20 cellular contexts compared by ENCODE assay signal in genomic region chr4:165844151-165844550, GRCh38. TPM values are rescaled to one million over a fixed set of nuclear protein-coding genes. Genes with fewer than 3 reads are reported as not detected.
DNase-seq lines count a peak whose midpoint lies in the region; ATAC-seq, FAIRE-seq and TF ChIP-seq lines count a peak whose summit lies in the region.
"Had no signal": no experiment of that assay in that cellular context is flagged by ENCODE, and none has a peak within 500 bp of the region (broad histone marks: within the 10 kb centered on the region; RNA-seq: fewer than 3 reads in every experiment).

No MANE protein-coding gene starts in this region.

- CTCF ChIA-PET in endothelial cell of umbilical vein (lab: Charles Lee), result no interaction called here

- H2AFZ ChIP-seq in endothelial cell of umbilical vein (ENCODE audit: low read depth, low read length), result peak overlapping the region; percentile 70

- H3K27ac ChIP-seq in endothelial cell of umbilical vein (ENCODE audit: insufficient read depth, low read depth, low read length), result no peak overlapping the region
- no peak overlapping the region for H3K27ac ChIP-seq in upper lobe of left lung

- DNase-seq in NCI-H1417 (lab: John Stamatoyannopoulos, UW) (peak in 2 of 3 experiments; percentile 9 to 53), NCI-H1417 treated with DMSO at 0.1 percent for 48 hours (lab: John Stamatoyannopoulos, UW) (no peak), NCI-H1105 treated with DMSO at 0.1 percent for 48 hours (lab: John Stamatoyannopoulos, UW) (peak; percentile 85), NCI-H69 (lab: John Stamatoyannopoulos, UW) (peak; percentile 67), endothelial cell of umbilical vein (ENCODE audit: low read depth, low spot score) (peak; percentile 47), NCI-H524 treated with DMSO at 0.1 percent for 48 hours (lab: John Stamatoyannopoulos, UW) (no peak), lower leg skin (ENCODE audit: low spot score in 2 of 2) (no peak), upper lobe of left lung (no peak)
- DNase-seq: 8988T; CD4-positive, alpha-beta memory T cell; DND-41; GF-D8; GOT3; KG1; NCI-H187 treated with DMSO at 0.1 percent for 48 hours; NCI-H2227 treated with DMSO at 0.1 percent for 48 hours; NCI-H82 had no signal

- intact Hi-C loops in endothelial cell of umbilical vein (cut with micrococcal nuclease), result no loop called here
- intact Hi-C loops in lower leg skin (cut with DNase I; ENCODE audit: low total_unique reads), result no loop called here

- H3K27me3 ChIP-seq in endothelial cell of umbilical vein (ENCODE audit: control insufficient read depth in 2 of 2, insufficient read depth in 2 of 2, low read length in 2 of 2) (no peaks in the 10 kb centered on the region), upper lobe of left lung (no peaks in the 10 kb centered on the region)

- H3K9me3 ChIP-seq in endothelial cell of umbilical vein (replicated peaks; ENCODE audit: control insufficient read depth, insufficient read depth, low read length), result no peaks in the 10 kb centered on the region
- H3K9me3 ChIP-seq in upper lobe of left lung, result no peaks in the 10 kb centered on the region

- no peaks in the 10 kb centered on the region for H3K79me2 ChIP-seq in endothelial cell of umbilical vein (ENCODE audit: control insufficient read depth, insufficient read depth, low read length)

- H3K9me1 ChIP-seq in endothelial cell of umbilical vein (replicated peaks; ENCODE audit: control insufficient read depth, extremely low read depth, insufficient read depth, low read length), result peaks cover 2% of the 10 kb centered on the region

- no peak overlapping the region for H3K9ac ChIP-seq in endothelial cell of umbilical vein (replicated peaks; ENCODE audit: extremely low read depth, insufficient read depth, low read length)

- TF ChIP-seq EP300 in upper lobe of left lung (IDR thresholded peaks at IDR 0.05), result no peak

- dilution Hi-C loops in endothelial cell of umbilical vein (cut with MboI; ENCODE audit: extremely low pct_ligation_motif_present, low sequenced_read_pairs), result no loop called here

- no peak overlapping the region for H3K4me2 ChIP-seq in endothelial cell of umbilical vein (ENCODE audit: insufficient read depth, low read length)

- POLR2A ChIA-PET in endothelial cell of umbilical vein (lab: Charles Lee), result no interaction called here

- TF ChIP-seq POLR2A in endothelial cell of umbilical vein (IDR thresholded peaks at IDR 0.05; ENCODE audit: low read depth, low read length), result no peak
- TF ChIP-seq POLR2A in lower leg skin (IDR thresholded peaks at IDR 0.05), result no peak
- TF ChIP-seq POLR2A in upper lobe of left lung (IDR thresholded peaks at IDR 0.05), result no peak

- WGBS in lower leg skin, 2 donors, result 62 to 63% methylated on average over 7 of the region's 7 CpGs
- 41 to 48% methylated on average over 7 of the region's 7 CpGs for WGBS in upper lobe of left lung, 2 donors

- H3K4me3 ChIP-seq in endothelial cell of umbilical vein (replicated peaks in 1 of 3; ENCODE audit: insufficient read depth in 1 of 3, low read depth in 1 of 3, low read length in 3 of 3) (no peak overlapping the region), lower leg skin (ENCODE audit: low read depth, poor library complexity, severe bottlenecking) (no peak overlapping the region), upper lobe of left lung (no peak overlapping the region)

- H3K36me3 ChIP-seq in endothelial cell of umbilical vein (ENCODE audit: control insufficient read depth in 2 of 2, extremely low read depth in 1 of 2, insufficient read depth in 2 of 2, low read length in 2 of 2), result no peaks in the 10 kb centered on the region
- H3K36me3 ChIP-seq in upper lobe of left lung, result no peaks in the 10 kb centered on the region

- TF ChIP-seq CTCF in endothelial cell of umbilical vein (IDR thresholded peaks at IDR 0.05; ENCODE audit: extremely low read depth in 1 of 2, insufficient read depth in 1 of 2, low read depth in 1 of 2, low read length in 2 of 2), result no peak
- TF ChIP-seq CTCF in lower leg skin (IDR thresholded peaks at IDR 0.05), result no peak
- TF ChIP-seq CTCF in upper lobe of left lung (IDR thresholded peaks at IDR 0.05), result no peak

- peaks cover 13% of the 10 kb centered on the region for H3K4me1 ChIP-seq in endothelial cell of umbilical vein (ENCODE audit: control insufficient read depth, extremely low read depth, insufficient read depth, low read length)
- no peaks in the 10 kb centered on the region for H3K4me1 ChIP-seq in upper lobe of left lung

- H4K20me1 ChIP-seq in endothelial cell of umbilical vein (replicated peaks; ENCODE audit: control insufficient read depth, extremely low read depth, insufficient read depth, low read length), result no peaks in the 10 kb centered on the region

- no peak for ATAC-seq in upper lobe of left lung (ENCODE audit: low FRiP score in 2 of 2)
- ATAC-seq: Panc1, Right ventricle myocardium inferior had no signal

- FAIRE-seq in endothelial cell of umbilical vein (lab: Jason Lieb, UNC), result no peak
- FAIRE-seq: GM12891 had no signal

- no TSS peak for BruUV-seq in endothelial cell of umbilical vein (replicated peaks; lab: Mats Ljungman, UMichigan)

TF ChIP-seq in endothelial cell of umbilical vein, 7 proteins besides CTCF, POLR2A, EP300 and RAD21:
- TF ChIP-seq MYC (IDR thresholded peaks at IDR 0.05; ENCODE audit: low read depth, low read length), result no peak
- no peak for TF ChIP-seq MAX (IDR thresholded peaks at IDR 0.05; ENCODE audit: insufficient read depth, insufficient read length)
- no peak for TF ChIP-seq EZH2 (IDR thresholded peaks at IDR 0.05; ENCODE audit: borderline replicate concordance, low read depth, low read length, severe bottlenecking)
- TF ChIP-seq JUN (IDR thresholded peaks at IDR 0.05; ENCODE audit: borderline replicate concordance, insufficient read depth, insufficient read length, low read depth), result no peak
- TF ChIP-seq POLR2AphosphoS5 (IDR thresholded peaks at IDR 0.05; ENCODE audit: insufficient read depth, low read depth, low read length), result no peak
- TF ChIP-seq FOS (IDR thresholded peaks at IDR 0.05; ENCODE audit: borderline replicate concordance, insufficient read depth, low read length), result no peak
- TF ChIP-seq GATA2 (IDR thresholded peaks at IDR 0.05; ENCODE audit: insufficient read depth, insufficient read length, low read depth, low read length), result no peak

RNA-seq across cellular contexts. Expression of gene TLL1, which starts 28.9 kb away (rescaled TPM):
- total RNA-seq in endothelial cell of umbilical vein (1.3 and 1.4 TPM in 2 replicates), lower leg skin (10 to 100 TPM in 1 of 4 donors, 1 to 10 TPM in 3; 1.8 to 10.5 (median 4.7) TPM), upper lobe of left lung (1 to 10 TPM; 1.9 to 8.4 (median 3.1) TPM)
- 0.25 and 0.41 TPM in 2 replicates for polyA plus RNA-seq in endothelial cell of umbilical vein
- 0.54 and 0.56 TPM in 2 replicates for polyA plus RNA-seq in endothelial cell of umbilical vein (2011; cell fraction: cytosol; rRNA removed)
- 0.90 and 1.5 TPM in 2 replicates for polyA plus RNA-seq in endothelial cell of umbilical vein (2011; cell fraction: nucleus; rRNA removed)
- polyA plus RNA-seq in endothelial cell of umbilical vein (2012), result 1.7 and 4.6 TPM in 2 replicates
- polyA minus RNA-seq in endothelial cell of umbilical vein, result 2.2 and 3.2 TPM in 2 replicates
- polyA minus RNA-seq in endothelial cell of umbilical vein (2011; cell fraction: cytosol; rRNA and poly(A)+ RNA removed), result 0.41 TPM
- 4.6 and 4.9 TPM in 2 replicates for polyA minus RNA-seq in endothelial cell of umbilical vein (2011; cell fraction: nucleus; rRNA and poly(A)+ RNA removed)
- total RNA-seq: CD4-positive, alpha-beta memory T cell had no signal
- polyA plus RNA-seq: CD4-positive, alpha-beta memory T cell had no signal

Comparison
In these comparisons a context has a peak if more than half of its experiments do, and no peak if none do; other contexts are left out.
1. DNase-seq: peak in NCI-H1417 (2 of 3), NCI-H1105 treated with DMSO at 0.1 percent for 48 hours (single experiment), NCI-H69 (single experiment) and endothelial cell of umbilical vein (single experiment); none in NCI-H1417 treated with DMSO at 0.1 percent for 48 hours (single experiment), NCI-H524 treated with DMSO at 0.1 percent for 48 hours (single experiment), lower leg skin (0 of 2) and upper lobe of left lung (0 of 2).